14 cellular contexts compared by ENCODE assay signal in the genomic region with DNA sequence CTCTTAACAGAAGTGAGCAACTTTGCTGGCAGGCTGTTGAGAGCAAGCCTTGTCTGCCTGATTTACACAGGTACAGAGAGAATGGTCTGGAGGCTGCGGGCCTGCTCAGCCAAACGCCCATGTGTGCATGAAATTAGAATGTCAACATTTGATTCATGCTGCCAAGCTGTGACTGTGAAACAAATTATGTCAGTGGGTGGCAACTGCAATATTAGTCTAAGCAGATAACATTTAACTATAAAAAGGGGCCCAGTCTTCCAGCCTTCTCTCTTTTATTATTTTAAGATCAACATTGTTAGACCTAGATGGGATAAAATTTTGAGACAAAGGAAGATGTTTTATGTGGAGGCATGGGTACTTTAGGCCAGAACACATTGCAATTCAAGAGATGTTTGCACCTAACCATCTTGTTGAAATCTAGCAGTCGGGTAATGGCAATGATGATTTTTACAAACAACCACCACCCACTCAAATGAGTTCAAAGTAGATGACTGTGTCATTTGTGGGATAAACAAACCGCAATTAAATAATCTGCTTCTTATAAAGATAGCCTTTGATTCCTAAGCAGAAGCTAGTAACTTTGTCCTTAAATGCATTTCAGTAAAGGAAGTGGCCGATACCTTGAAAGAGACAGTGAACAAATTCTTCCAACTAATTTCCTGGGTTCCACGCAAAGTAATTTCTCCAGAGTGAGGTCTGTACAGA.
DNase-seq lines count a peak whose midpoint lies in the region; ATAC-seq and TF ChIP-seq lines count a peak whose summit lies in the region.
"Had no signal": no experiment of that assay in that cellular context is flagged by ENCODE, and none has a peak within 500 bp of the region (broad histone marks: within the 10 kb centered on the region; RNA-seq: fewer than 3 reads in every experiment).

No MANE protein-coding gene starts in this region.

- DNase-seq in stimulated activated naive CD8-positive, alpha-beta T cell treated with anti-CD3 and anti-CD28 coated beads, Interleukin-15, amount 100 ng/mL, for 72 hours: no peak
- DNase-seq in stimulated activated naive CD8-positive, alpha-beta T cell treated with anti-CD3 and anti-CD28 coated beads, Interleukin-15, Interleukin-2, amounts not matched to agents 100 U/mL and 50 U/mL, for 24 hours: no peak
- no peak for DNase-seq in Panc1 (ENCODE audit: low read depth, low spot score)
- peak; percentile 49 for DNase-seq in fibroblast of the aortic adventitia (ENCODE audit: low read depth)
- DNase-seq in stimulated activated CD4-positive, alpha-beta T cell treated with anti-CD3 and anti-CD28 coated beads, Interleukin-4, amount 100 ng/mL, for 4 hours: no peak
- DNase-seq in activated effector memory CD4-positive, alpha-beta T cell treated with anti-CD3 and anti-CD28 coated beads, Interleukin-2, amount 50 U/mL, for 16 hours: no peak
- no peak for DNase-seq in NCI-H187 treated with DMSO at 0.1 percent for 48 hours (lab: John Stamatoyannopoulos, UW)
- no peak for DNase-seq in hypothalamus (lab: John Stamatoyannopoulos, UW)
- DNase-seq: activated CD4-positive, alpha-beta T cell treated with anti-CD3 and anti-CD28 coated beads, Interleukin-2, amount 10 ng/mL, durations not matched to agents 24 days and 14 days; activated naive CD4-positive, alpha-beta T cell treated with Interleukin-2 at 50 U/mL for 16 hours; stimulated activated CD4-positive, alpha-beta T cell treated with anti-CD3 and anti-CD28 coated beads, Interleukin-12 subunit alpha, Interleukin-12 subunit beta, amount 100 ng/mL, for 4 hours had no signal

- H3K27me3 Mint-ChIP-seq in stimulated activated naive CD8-positive, alpha-beta T cell treated with anti-CD3 and anti-CD28 coated beads, Interleukin-15, amount 100 ng/mL, for 72 hours: no peaks in the 10 kb centered on the region

- H3K4me3 ChIP-seq in Panc1 (ENCODE audit: low read depth in 2 of 2, low read length in 2 of 2): no peak overlapping the region
- no peak overlapping the region for H3K4me3 ChIP-seq in fibroblast of the aortic adventitia (ENCODE audit: low read depth, low read length)
- H3K4me3 ChIP-seq: vagina had no signal

- H3K9me3 ChIP-seq in Panc1 (ENCODE audit: control insufficient read depth, insufficient read depth, low read depth, low read length): no peaks in the 10 kb centered on the region
- H3K9me3 ChIP-seq: vagina had no signal

- H3K4me1 ChIP-seq in Panc1 (ENCODE audit: control insufficient read depth, insufficient read depth, low read length): peaks cover 14% of the 10 kb centered on the region; the same call in 1 of the 2 replicates
- H3K4me1 ChIP-seq: vagina had no signal

- intact Hi-C loops in Panc1 (cut with micrococcal nuclease; ENCODE audit: unreplicated experiment): loop anchor here (10.0 kb wide), 1 partner anchor 160 kb away; no protein-coding TSS in a partner anchor

- H3K4me1 Mint-ChIP-seq in stimulated activated naive CD8-positive, alpha-beta T cell treated with anti-CD3 and anti-CD28 coated beads, Interleukin-15, amount 100 ng/mL, for 72 hours: peaks cover 59% of the 10 kb centered on the region

- CTCF ChIA-PET in Panc1 (lab: Charles Lee): no interaction called here

- POLR2A ChIA-PET in Panc1 (lab: Charles Lee): no interaction called here

- peaks cover 8 to 10% of the 10 kb centered on the region in 2 donors for H3K9me3 Mint-ChIP-seq in stimulated activated naive CD8-positive, alpha-beta T cell treated with anti-CD3 and anti-CD28 coated beads, Interleukin-15, amount 100 ng/mL, for 72 hours

- H3K4me3 Mint-ChIP-seq in stimulated activated naive CD8-positive, alpha-beta T cell treated with anti-CD3 and anti-CD28 coated beads, Interleukin-15, amount 100 ng/mL, for 72 hours: no peak overlapping the region
- H3K4me3 Mint-ChIP-seq: activated CD4-positive, alpha-beta T cell treated with anti-CD3 and anti-CD28 coated beads, Interleukin-2, amount 10 ng/mL, durations not matched to agents 24 days and 14 days; neural crest cell had no signal

- TF ChIP-seq CTCF in Panc1 (IDR thresholded peaks at IDR 0.05) (no peak), fibroblast of the aortic adventitia (IDR thresholded peaks at IDR 0.05; ENCODE audit: insufficient read depth, low read length) (no peak)

- no peaks in the 10 kb centered on the region for H3K27me3 ChIP-seq in Panc1 (ENCODE audit: control insufficient read depth, insufficient read depth, low read length)
- H3K27me3 ChIP-seq: vagina had no signal

- no peaks in the 10 kb centered on the region for H3K36me3 ChIP-seq in Panc1 (ENCODE audit: control insufficient read depth, insufficient read depth, low read length)
- H3K36me3 ChIP-seq: vagina had no signal

- no TSS peak for BruUV-seq in Panc1 (replicated peaks; lab: Mats Ljungman, UMichigan)

- in situ Hi-C loops in Panc1 (cut with HindIII; ENCODE audit: low pct_unique_long_range_greater_than_20kb, low sequenced_read_pairs): no loop called here

- peak; percentile 41 for ATAC-seq in stimulated activated naive CD8-positive, alpha-beta T cell treated with anti-CD3 and anti-CD28 coated beads, Interleukin-15, amount 100 ng/mL, for 72 hours
- ATAC-seq in stimulated activated naive CD8-positive, alpha-beta T cell treated with anti-CD3 and anti-CD28 coated beads, Interleukin-15, Interleukin-2, amounts not matched to agents 100 U/mL and 50 U/mL, for 24 hours: no peak
- peak; percentile 50; the same call in 1 of the 2 replicates for ATAC-seq in Panc1

- peak overlapping the region in 1 of 2 donors; percentile 22 for H3K27ac Mint-ChIP-seq in stimulated activated naive CD8-positive, alpha-beta T cell treated with anti-CD3 and anti-CD28 coated beads, Interleukin-15, amount 100 ng/mL, for 72 hours
- H3K27ac Mint-ChIP-seq: activated CD4-positive, alpha-beta T cell treated with anti-CD3 and anti-CD28 coated beads, Interleukin-2, amount 10 ng/mL, durations not matched to agents 24 days and 14 days had no signal

- no peak overlapping the region for H3K27ac ChIP-seq in Panc1 (ENCODE audit: low read length)
- H3K27ac ChIP-seq: HL-60, vagina had no signal
